8 cellular contexts compared by ENCODE assay signal in the genomic region with DNA sequence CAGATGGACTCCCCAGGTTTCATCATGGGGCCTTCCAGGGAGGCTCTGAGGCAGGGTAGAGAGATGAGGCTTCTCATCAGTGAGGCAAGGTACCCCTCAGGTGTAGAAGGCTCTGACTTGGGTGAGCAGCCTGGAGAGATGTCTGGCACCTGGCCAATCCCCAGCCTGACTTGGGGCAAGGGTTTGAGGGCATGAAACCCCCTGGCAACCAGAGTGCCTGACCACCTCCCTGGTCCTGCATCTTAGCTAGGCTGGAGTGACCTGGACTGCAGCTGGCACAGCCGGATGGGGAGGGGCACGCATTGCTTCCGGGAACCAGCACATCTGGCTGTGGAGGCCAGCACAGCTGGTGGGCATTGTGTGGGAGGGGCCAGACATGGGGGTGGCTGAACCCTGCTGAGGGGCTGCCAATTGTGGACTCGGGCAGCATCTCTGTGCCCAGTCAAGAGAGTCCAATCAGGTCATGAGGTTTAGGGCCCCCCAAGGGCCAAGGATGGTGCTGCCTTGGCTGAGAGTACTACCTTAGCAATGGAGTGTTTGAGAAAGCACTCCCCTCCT. TPM values are rescaled to one million over a fixed set of nuclear protein-coding genes. Genes with fewer than 3 reads are reported as not detected.
DNase-seq lines count a peak whose midpoint lies in the region; ATAC-seq and TF ChIP-seq lines count a peak whose summit lies in the region.

No MANE protein-coding gene starts in this region.

- no peak for TF ChIP-seq CTCF in AG09309 (IDR thresholded peaks at IDR 0.05; ENCODE audit: control insufficient read depth, insufficient read depth, low read depth, low read length, missing control alignments)
- TF ChIP-seq CTCF in epithelial cell of esophagus (IDR thresholded peaks at IDR 0.05; ENCODE audit: insufficient read depth, low read depth, low read length, missing control alignments) = no peak

- H3K4me3 Mint-ChIP-seq in IgD-negative memory B cell = peak overlapping the region in 3 of 4 donors; percentile 29 to 58 (median 31)
- H3K4me3 Mint-ChIP-seq in natural killer cell treated with Interleukin-12 subunit alpha and Interleukin-12 subunit beta and Interleukin-15 and Interleukin-18, amount 100 ng/mL, for 72 hours = peak overlapping the region; percentile 15

- no peaks in the 10 kb centered on the region for H3K36me3 Mint-ChIP-seq in IgD-negative memory B cell
- H3K36me3 Mint-ChIP-seq in natural killer cell treated with Interleukin-12 subunit alpha and Interleukin-12 subunit beta and Interleukin-15 and Interleukin-18, amount 100 ng/mL, for 72 hours = no peaks in the 10 kb centered on the region

- peaks cover 8 to 15% (median 13%) of the 10 kb centered on the region in 3 donors for H3K4me1 Mint-ChIP-seq in IgD-negative memory B cell
- H3K4me1 Mint-ChIP-seq in natural killer cell treated with Interleukin-12 subunit alpha and Interleukin-12 subunit beta and Interleukin-15 and Interleukin-18, amount 100 ng/mL, for 72 hours (ENCODE audit: low read depth in 2 of 2) = peaks cover 7 to 12% of the 10 kb centered on the region in 2 donors

- H3K4me3 ChIP-seq in AG09309 (ENCODE audit: control insufficient read depth, low read depth, low read length) (peak overlapping the region; percentile 89), epithelial cell of esophagus (ENCODE audit: low read length) (peak overlapping the region; percentile 76)

- no peak for ATAC-seq in natural killer cell treated with Interleukin-12 subunit alpha and Interleukin-12 subunit beta and Interleukin-15 and Interleukin-18, amount 100 ng/mL, for 72 hours
- no peak for ATAC-seq in GM18511 (IDR thresholded peaks at IDR 0.05; ENCODE audit: unreplicated experiment)
- ATAC-seq in HG03159 (IDR thresholded peaks at IDR 0.05; ENCODE audit: unreplicated experiment) = no peak
- no peak for ATAC-seq in HG02610 (IDR thresholded peaks at IDR 0.05; ENCODE audit: unreplicated experiment)

- peaks cover 0 to 1% (median 0%) of the 10 kb centered on the region in 3 donors for H3K9me3 Mint-ChIP-seq in IgD-negative memory B cell
- H3K9me3 Mint-ChIP-seq in natural killer cell treated with Interleukin-12 subunit alpha and Interleukin-12 subunit beta and Interleukin-15 and Interleukin-18, amount 100 ng/mL, for 72 hours = no peaks in the 10 kb centered on the region

- no peak overlapping the region for H3K27ac Mint-ChIP-seq in IgD-negative memory B cell
- no peak overlapping the region for H3K27ac Mint-ChIP-seq in natural killer cell treated with Interleukin-12 subunit alpha and Interleukin-12 subunit beta and Interleukin-15 and Interleukin-18, amount 100 ng/mL, for 72 hours

- no peak for DNase-seq in AG09309 (ENCODE audit: low read depth)
- DNase-seq in epithelial cell of esophagus (ENCODE audit: low read depth) = no peak
- no peak for DNase-seq in natural killer cell treated with Interleukin-12 subunit alpha and Interleukin-12 subunit beta and Interleukin-15 and Interleukin-18, amount 100 ng/mL, for 72 hours (ENCODE audit: low spot score)
- no peak for DNase-seq in activated CD4-positive, CD25-positive, alpha-beta regulatory T cell (lab: John Stamatoyannopoulos, UW)

- peaks cover 2% of the 10 kb centered on the region for H3K27me3 Mint-ChIP-seq in IgD-negative memory B cell
- no peaks in the 10 kb centered on the region for H3K27me3 Mint-ChIP-seq in natural killer cell treated with Interleukin-12 subunit alpha and Interleukin-12 subunit beta and Interleukin-15 and Interleukin-18, amount 100 ng/mL, for 72 hours

RNA-seq across cellular contexts. Expression of gene ZBTB47, which starts 1.9 kb away (rescaled TPM):
- polyA plus RNA-seq in IgD-negative memory B cell = 0.11 TPM
- total RNA-seq in natural killer cell treated with Interleukin-12 subunit alpha and Interleukin-12 subunit beta and Interleukin-15 and Interleukin-18, amount 100 ng/mL, for 72 hours = 1 to 10 TPM; 1.9 to 2.7 TPM

RNA-seq across cellular contexts. Expression of gene KLHL40, which starts 29.9 kb away (rescaled TPM):
- not detected for polyA plus RNA-seq in IgD-negative memory B cell
- total RNA-seq in natural killer cell treated with Interleukin-12 subunit alpha and Interleukin-12 subunit beta and Interleukin-15 and Interleukin-18, amount 100 ng/mL, for 72 hours = not detected

RNA-seq across cellular contexts. Expression of gene HHATL, which starts 47.2 kb away (rescaled TPM):
- polyA plus RNA-seq in IgD-negative memory B cell = not detected
- total RNA-seq in natural killer cell treated with Interleukin-12 subunit alpha and Interleukin-12 subunit beta and Interleukin-15 and Interleukin-18, amount 100 ng/mL, for 72 hours = not detected

RNA-seq across cellular contexts. Expression of gene NKTR, which starts 54.9 kb away (rescaled TPM):
- 14.7 TPM for polyA plus RNA-seq in IgD-negative memory B cell
- 100 to 1,000 TPM in 1 of 2 donors, 10 to 100 TPM in 1; 85.4 to 145 TPM for total RNA-seq in natural killer cell treated with Interleukin-12 subunit alpha and Interleukin-12 subunit beta and Interleukin-15 and Interleukin-18, amount 100 ng/mL, for 72 hours
